Comparison of ENCODE assay signal across 9 cellular contexts in the genomic region with DNA sequence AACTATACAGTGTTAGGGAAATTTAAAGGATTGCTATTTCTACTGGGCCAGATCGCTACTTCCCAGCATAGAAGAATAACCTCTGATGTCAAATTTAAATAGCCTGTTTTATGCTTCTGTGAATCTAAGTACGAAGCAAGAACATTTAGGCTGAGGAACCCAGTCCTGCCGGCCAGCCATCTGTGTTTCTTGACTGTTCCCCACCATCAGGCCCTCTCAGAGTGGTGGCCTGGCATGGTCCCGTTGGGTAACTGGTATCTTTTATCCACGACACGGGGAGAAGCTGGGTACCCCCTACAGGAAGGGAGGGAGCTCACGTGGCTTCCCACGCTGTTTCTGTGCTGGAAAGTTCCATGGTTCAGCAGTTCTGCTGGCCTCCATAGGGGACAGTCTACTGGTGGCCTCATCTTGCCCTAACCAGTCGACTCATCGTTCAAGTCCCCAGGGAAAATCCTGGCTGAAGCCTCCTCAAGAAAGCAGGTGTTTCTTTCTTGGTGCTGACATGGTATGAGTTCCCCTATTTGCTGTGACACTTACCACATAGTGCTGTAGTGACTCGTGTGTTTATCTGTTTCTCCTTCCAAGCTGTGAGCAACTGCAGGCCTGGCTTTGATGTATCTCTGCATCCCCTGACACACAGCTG.
A peak's percentile ranks its signal among the peaks of the same experiment; 100 is the strongest.
DNase-seq lines count a peak whose midpoint lies in the region; ATAC-seq, FAIRE-seq and TF ChIP-seq lines count a peak whose summit lies in the region.
"Had no signal": no experiment of that assay in that cellular context is flagged by ENCODE, and none has a peak within 500 bp of the region (broad histone marks: within the 10 kb centered on the region; RNA-seq: fewer than 3 reads in every experiment).

No MANE protein-coding gene starts in this region.

- H3K9me3 ChIP-seq in astrocyte (ENCODE audit: insufficient read depth, low read depth, low read length) = peaks cover 15% of the 10 kb centered on the region
- H3K9me3 ChIP-seq in Caco-2 = no peaks in the 10 kb centered on the region

- ATAC-seq in GM18511 (IDR thresholded peaks at IDR 0.05; ENCODE audit: unreplicated experiment) (peak; percentile 86), HG02870 (IDR thresholded peaks at IDR 0.05; ENCODE audit: unreplicated experiment) (peak; percentile 69)

- H3K27me3 ChIP-seq in astrocyte (ENCODE audit: insufficient read depth, low read length) = peaks cover 8% of the 10 kb centered on the region
- no peaks in the 10 kb centered on the region for H3K27me3 ChIP-seq in Caco-2 (replicated peaks; ENCODE audit: control insufficient read depth, insufficient read depth, low read length)

- H3K4me2 ChIP-seq in astrocyte (ENCODE audit: low read length) = peak overlapping the region; percentile 55

- H3K4me1 Mint-ChIP-seq in astrocyte (ENCODE audit: low read depth, unreplicated experiment) (peaks cover 15% of the 10 kb centered on the region), Caco-2 (ENCODE audit: low read depth, unreplicated experiment) (no peaks in the 10 kb centered on the region)

- H3K36me3 Mint-ChIP-seq in astrocyte (ENCODE audit: low read depth, unreplicated experiment) (peaks cover 2% of the 10 kb centered on the region), Caco-2 (ENCODE audit: insufficient read depth, unreplicated experiment) (no peaks in the 10 kb centered on the region)

- CTCF ChIA-PET in Caco-2 (lab: Charles Lee) = no interaction called here

- intact Hi-C loops in Caco-2 (cut with micrococcal nuclease; ENCODE audit: unreplicated experiment) = no loop called here

- H3K4me3 Mint-ChIP-seq in astrocyte (ENCODE audit: unreplicated experiment) (no peak overlapping the region), Caco-2 (ENCODE audit: unreplicated experiment) (no peak overlapping the region)
- H3K4me3 Mint-ChIP-seq: dendritic cell treated with granulocyte-macrophage colony-stimulating factor and Interleukin-4, amounts not matched to agents 40 ng/mL and 50 ng/mL, for 4 days had no signal

- POLR2A ChIA-PET in Caco-2 (lab: Charles Lee) = no interaction called here

- H3K4me1 ChIP-seq in astrocyte (ENCODE audit: insufficient read depth, low read length) = peaks cover 44% of the 10 kb centered on the region
- H3K4me1 ChIP-seq in Caco-2 = no peaks in the 10 kb centered on the region

- no peaks in the 10 kb centered on the region for H3K36me3 ChIP-seq in astrocyte (ENCODE audit: insufficient read depth, low read length)
- no peaks in the 10 kb centered on the region for H3K36me3 ChIP-seq in Caco-2 (ENCODE audit: control insufficient read depth, insufficient read depth, low read length)

- H3K4me3 ChIP-seq in astrocyte (ENCODE audit: insufficient read depth, low read depth, low read length) = no peak overlapping the region
- no peak overlapping the region for H3K4me3 ChIP-seq in Caco-2 (ENCODE audit: low read depth, low read length)

- H4K20me1 ChIP-seq in astrocyte (ENCODE audit: insufficient read depth, low read length) = no peaks in the 10 kb centered on the region

- peak overlapping the region; percentile 46 for H3K9ac ChIP-seq in astrocyte (ENCODE audit: low read length)

- no peaks in the 10 kb centered on the region for H3K79me2 ChIP-seq in astrocyte (ENCODE audit: insufficient read depth, low read length)

- FAIRE-seq in astrocyte (lab: Jason Lieb, UNC) = no peak

- BruUV-seq in Caco-2 (replicated peaks; lab: Mats Ljungman, UMichigan) = no TSS peak

- DNase-seq in astrocyte (ENCODE audit: low read depth) (peak; percentile 58), renal cortical epithelial cell (ENCODE audit: low read depth) (peak; percentile 86), NCI-H1930 (lab: John Stamatoyannopoulos, UW) (no peak), activated T-cell treated with anti-CD3 and anti-CD28 coated beads for 4 hours (no peak), Caco-2 (no peak), DMS 273 (lab: John Stamatoyannopoulos, UW; ENCODE audit: unreplicated experiment) (no peak)

- TF ChIP-seq CTCF in astrocyte (IDR thresholded peaks at IDR 0.05; ENCODE audit: insufficient read depth, low read depth, low read length) (peak; percentile 15), Caco-2 (IDR thresholded peaks at IDR 0.05; ENCODE audit: insufficient read depth in 1 of 2, low read depth in 1 of 2, low read length in 1 of 2, severe bottlenecking in 1 of 2, unreplicated experiment in 1 of 2) (no peak)

- no peak overlapping the region for H2AFZ ChIP-seq in astrocyte (ENCODE audit: low read depth, low read length)

- peak overlapping the region; percentile 54 for H3K27ac ChIP-seq in astrocyte (ENCODE audit: low read depth, low read length)

- peak overlapping the region; percentile 62 for H3K27ac Mint-ChIP-seq in astrocyte (ENCODE audit: unreplicated experiment)
- H3K27ac Mint-ChIP-seq in Caco-2 (ENCODE audit: unreplicated experiment) = no peak overlapping the region
- H3K27ac Mint-ChIP-seq: dendritic cell treated with granulocyte-macrophage colony-stimulating factor and Interleukin-4, amounts not matched to agents 40 ng/mL and 50 ng/mL, for 4 days had no signal

- H3K27me3 Mint-ChIP-seq in astrocyte (ENCODE audit: low read depth, unreplicated experiment) (peaks cover 14% of the 10 kb centered on the region), Caco-2 (ENCODE audit: insufficient read depth, unreplicated experiment) (peaks cover 2% of the 10 kb centered on the region)

- H3K9me3 Mint-ChIP-seq in astrocyte (ENCODE audit: unreplicated experiment) (peaks cover 17% of the 10 kb centered on the region), Caco-2 (ENCODE audit: unreplicated experiment) (peaks cover 8% of the 10 kb centered on the region)

Comparison
In these comparisons a context has a peak if more than half of its experiments do, and no peak if none do; other contexts are left out.
1. DNase-seq: peak in astrocyte (single experiment) and renal cortical epithelial cell (single experiment); none in NCI-H1930 (0 of 2), activated T-cell treated with anti-CD3 and anti-CD28 coated beads for 4 hours (single experiment), Caco-2 (0 of 2) and DMS 273 (single experiment).